Comparison of ENCODE assay signal across 1 cellular context in the genomic region with DNA sequence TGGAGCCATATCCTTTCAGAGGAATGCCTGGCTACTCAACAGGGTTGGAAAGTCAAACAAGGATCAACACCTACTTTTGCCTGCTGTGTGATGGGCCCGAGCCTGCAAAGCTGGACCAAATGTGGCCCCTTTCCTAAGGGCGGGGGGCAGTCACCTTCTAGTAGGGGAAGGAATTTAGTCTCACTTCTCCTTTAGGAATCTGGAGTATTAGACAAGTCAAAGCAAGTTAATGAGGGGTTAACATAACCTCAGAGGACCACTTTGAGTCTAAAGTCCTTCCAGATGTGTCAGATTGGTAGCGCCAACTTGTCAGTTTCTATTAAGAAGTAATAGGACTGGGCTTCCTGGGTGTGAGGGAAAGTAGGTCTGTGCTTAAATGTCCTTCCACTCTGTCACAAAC.
TF ChIP-seq lines count a peak whose summit lies in the region.

No MANE protein-coding gene starts in this region.

TF ChIP-seq in HCT116, 20 proteins besides CTCF, POLR2A, EP300 and RAD21 (continued from another document):
- TF ChIP-seq EZH2 (IDR thresholded peaks at IDR 0.05) (no peak), JUND (IDR thresholded peaks at IDR 0.05) (no peak), EGR1 (IDR thresholded peaks at IDR 0.05; ENCODE audit: low read depth) (no peak), ZFX (IDR thresholded peaks at IDR 0.05) (no peak), TCF7L2 (IDR thresholded peaks at IDR 0.05; ENCODE audit: borderline replicate concordance, extremely low read depth, insufficient read depth, insufficient read length) (no peak), ELF1 (IDR thresholded peaks at IDR 0.05; ENCODE audit: borderline replicate concordance, low read depth) (no peak), SP1 (IDR thresholded peaks at IDR 0.05; ENCODE audit: low read depth) (no peak), POLR2AphosphoS5 (IDR thresholded peaks at IDR 0.05; ENCODE audit: low read depth, low read length) (no peak), CBX3 (IDR thresholded peaks at IDR 0.05; ENCODE audit: low read depth) (no peak)
- TF ChIP-seq, protein P1, sequence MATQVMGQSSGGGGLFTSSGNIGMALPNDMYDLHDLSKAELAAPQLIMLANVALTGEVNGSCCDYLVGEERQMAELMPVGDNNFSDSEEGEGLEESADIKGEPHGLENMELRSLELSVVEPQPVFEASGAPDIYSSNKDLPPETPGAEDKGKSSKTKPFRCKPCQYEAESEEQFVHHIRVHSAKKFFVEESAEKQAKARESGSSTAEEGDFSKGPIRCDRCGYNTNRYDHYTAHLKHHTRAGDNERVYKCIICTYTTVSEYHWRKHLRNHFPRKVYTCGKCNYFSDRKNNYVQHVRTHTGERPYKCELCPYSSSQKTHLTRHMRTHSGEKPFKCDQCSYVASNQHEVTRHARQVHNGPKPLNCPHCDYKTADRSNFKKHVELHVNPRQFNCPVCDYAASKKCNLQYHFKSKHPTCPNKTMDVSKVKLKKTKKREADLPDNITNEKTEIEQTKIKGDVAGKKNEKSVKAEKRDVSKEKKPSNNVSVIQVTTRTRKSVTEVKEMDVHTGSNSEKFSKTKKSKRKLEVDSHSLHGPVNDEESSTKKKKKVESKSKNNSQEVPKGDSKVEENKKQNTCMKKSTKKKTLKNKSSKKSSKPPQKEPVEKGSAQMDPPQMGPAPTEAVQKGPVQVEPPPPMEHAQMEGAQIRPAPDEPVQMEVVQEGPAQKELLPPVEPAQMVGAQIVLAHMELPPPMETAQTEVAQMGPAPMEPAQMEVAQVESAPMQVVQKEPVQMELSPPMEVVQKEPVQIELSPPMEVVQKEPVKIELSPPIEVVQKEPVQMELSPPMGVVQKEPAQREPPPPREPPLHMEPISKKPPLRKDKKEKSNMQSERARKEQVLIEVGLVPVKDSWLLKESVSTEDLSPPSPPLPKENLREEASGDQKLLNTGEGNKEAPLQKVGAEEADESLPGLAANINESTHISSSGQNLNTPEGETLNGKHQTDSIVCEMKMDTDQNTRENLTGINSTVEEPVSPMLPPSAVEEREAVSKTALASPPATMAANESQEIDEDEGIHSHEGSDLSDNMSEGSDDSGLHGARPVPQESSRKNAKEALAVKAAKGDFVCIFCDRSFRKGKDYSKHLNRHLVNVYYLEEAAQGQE (IDR thresholded peaks at IDR 0.05; ENCODE audit: low read depth): no peak
- TF ChIP-seq, protein P2, sequence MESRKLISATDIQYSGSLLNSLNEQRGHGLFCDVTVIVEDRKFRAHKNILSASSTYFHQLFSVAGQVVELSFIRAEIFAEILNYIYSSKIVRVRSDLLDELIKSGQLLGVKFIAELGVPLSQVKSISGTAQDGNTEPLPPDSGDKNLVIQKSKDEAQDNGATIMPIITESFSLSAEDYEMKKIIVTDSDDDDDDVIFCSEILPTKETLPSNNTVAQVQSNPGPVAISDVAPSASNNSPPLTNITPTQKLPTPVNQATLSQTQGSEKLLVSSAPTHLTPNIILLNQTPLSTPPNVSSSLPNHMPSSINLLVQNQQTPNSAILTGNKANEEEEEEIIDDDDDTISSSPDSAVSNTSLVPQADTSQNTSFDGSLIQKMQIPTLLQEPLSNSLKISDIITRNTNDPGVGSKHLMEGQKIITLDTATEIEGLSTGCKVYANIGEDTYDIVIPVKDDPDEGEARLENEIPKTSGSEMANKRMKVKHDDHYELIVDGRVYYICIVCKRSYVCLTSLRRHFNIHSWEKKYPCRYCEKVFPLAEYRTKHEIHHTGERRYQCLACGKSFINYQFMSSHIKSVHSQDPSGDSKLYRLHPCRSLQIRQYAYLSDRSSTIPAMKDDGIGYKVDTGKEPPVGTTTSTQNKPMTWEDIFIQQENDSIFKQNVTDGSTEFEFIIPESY (IDR thresholded peaks at IDR 0.05; ENCODE audit: extremely low read depth, insufficient replicate concordance, low read length): no peak
